In genomic region chr2:95990884-95991283, GRCh38 we compare ENCODE assay signal across 9 cellular contexts. TPM values are rescaled to one million over a fixed set of nuclear protein-coding genes. Genes with fewer than 3 reads are reported as not detected.
DNase-seq lines count a peak whose midpoint lies in the region; TF ChIP-seq lines count a peak whose summit lies in the region.
"Not testable (repeated sequence)": the region's sequence is repeated elsewhere in the genome, so short reads cannot be mapped to it uniquely, and the experiment has no call there.
"Had no signal": no experiment of that assay in that cellular context is flagged by ENCODE, and none has a peak within 500 bp of the region (broad histone marks: within the 10 kb centered on the region; RNA-seq: fewer than 3 reads in every experiment).

No MANE protein-coding gene starts in this region.

- not testable (repeated sequence) for H2AFZ ChIP-seq in OCI-LY7 (ENCODE audit: low read length); fibroblast of lung (ENCODE audit: low read length); smooth muscle cell (ENCODE audit: low read depth)

- H3K36me3 Mint-ChIP-seq in activated CD4-positive, alpha-beta memory T cell treated with anti-CD3 and anti-CD28 coated beads, Interleukin-2, amount 10 ng/mL, durations not matched to agents 7 days and 5 days (ENCODE audit: low read depth); brain: not testable (repeated sequence)

- not testable (repeated sequence) for H3K27me3 ChIP-seq in fibroblast of lung (ENCODE audit: control insufficient read depth, insufficient read depth, low read length); mucosa of stomach (ENCODE audit: control insufficient read depth, insufficient read depth, low read length)
- H3K27me3 ChIP-seq in smooth muscle cell (ENCODE audit: low read depth) = peaks cover 14% of the 10 kb centered on the region

- H3K4me3 Mint-ChIP-seq in activated CD4-positive, alpha-beta memory T cell treated with anti-CD3 and anti-CD28 coated beads, Interleukin-2, amount 10 ng/mL, durations not matched to agents 7 days and 5 days = peak overlapping the region; percentile 62
- peak overlapping the region; percentile 74 to 99 (median 75) for H3K4me3 Mint-ChIP-seq in brain

- H3K4me3 ChIP-seq in GM12875 (ENCODE audit: low read depth, low read length) = peak overlapping the region; percentile 27
- H3K4me3 ChIP-seq in OCI-LY7 (ENCODE audit: low read depth, low read length, poor library complexity, severe bottlenecking) = peak overlapping the region; percentile 73
- H3K4me3 ChIP-seq in fibroblast of lung (replicated peaks in 1 of 4; ENCODE audit: control extremely low read depth in 1 of 4, insufficient read depth in 1 of 4, low read depth in 3 of 4, low read length in 4 of 4) = peak overlapping the region in 3 of 4 experiments; percentile 14 to 41 (median 40)
- not testable (repeated sequence) for H3K4me3 ChIP-seq in mucosa of stomach (ENCODE audit: low read length)
- peak overlapping the region; percentile 41 for H3K4me3 ChIP-seq in smooth muscle cell

- peak overlapping the region; percentile 91 for H3K27ac ChIP-seq in 22Rv1
- H3K27ac ChIP-seq in OCI-LY7 (ENCODE audit: low read depth, low read length, poor library complexity, severe bottlenecking); fibroblast of lung (ENCODE audit: insufficient read depth, low read length); smooth muscle cell (ENCODE audit: low read depth): not testable (repeated sequence)

- not testable (repeated sequence) for H3K9me3 Mint-ChIP-seq in activated CD4-positive, alpha-beta memory T cell treated with anti-CD3 and anti-CD28 coated beads, Interleukin-2, amount 10 ng/mL, durations not matched to agents 7 days and 5 days; brain

- H4K20me1 ChIP-seq in OCI-LY7 (ENCODE audit: insufficient read depth, low read length); fibroblast of lung (ENCODE audit: control insufficient read depth, extremely low read depth, insufficient read depth, low read length); smooth muscle cell (ENCODE audit: low read depth): not testable (repeated sequence)

- not testable (repeated sequence) for H3K4me1 ChIP-seq in OCI-LY7 (ENCODE audit: insufficient read depth, low read length, poor library complexity, severe bottlenecking); fibroblast of lung (ENCODE audit: control insufficient read depth, extremely low read depth, insufficient read depth, low read length); mucosa of stomach (ENCODE audit: control insufficient read depth, insufficient read depth, low read length); smooth muscle cell (ENCODE audit: low read depth)

- H3K4me2 ChIP-seq in OCI-LY7 (ENCODE audit: low read length) (peak overlapping the region; percentile 53), smooth muscle cell (peak overlapping the region; percentile 64)
- H3K4me2 ChIP-seq in fibroblast of lung (ENCODE audit: extremely low read depth, insufficient read depth, low read length) = not testable (repeated sequence)

- not testable (repeated sequence) for BruUV-seq in OCI-LY7 (replicated peaks; lab: Mats Ljungman, UMichigan)

- not testable (repeated sequence) for H3K36me3 ChIP-seq in OCI-LY7 (ENCODE audit: insufficient read depth, low read length); fibroblast of lung (ENCODE audit: control insufficient read depth, insufficient read depth, low read length); mucosa of stomach (ENCODE audit: control insufficient read depth, insufficient read depth, low read length); smooth muscle cell (ENCODE audit: low read depth)

- not testable (repeated sequence) for H3K9ac ChIP-seq in fibroblast of lung (ENCODE audit: insufficient read depth, low read length); smooth muscle cell (ENCODE audit: low read depth)
- peak overlapping the region; percentile 28 for H3K9ac ChIP-seq in mucosa of stomach (ENCODE audit: low read length)

- H3K79me2 ChIP-seq in OCI-LY7 (ENCODE audit: insufficient read depth, low read depth, low read length) = peaks cover 13% of the 10 kb centered on the region
- not testable (repeated sequence) for H3K79me2 ChIP-seq in fibroblast of lung (ENCODE audit: control insufficient read depth, insufficient read depth, low read length); smooth muscle cell (ENCODE audit: low read depth)

- H3K27me3 Mint-ChIP-seq in activated CD4-positive, alpha-beta memory T cell treated with anti-CD3 and anti-CD28 coated beads, Interleukin-2, amount 10 ng/mL, durations not matched to agents 7 days and 5 days = peaks cover 19% of the 10 kb centered on the region
- peaks cover 16% of the 10 kb centered on the region for H3K27me3 Mint-ChIP-seq in brain

- H3K27ac Mint-ChIP-seq in activated CD4-positive, alpha-beta memory T cell treated with anti-CD3 and anti-CD28 coated beads, Interleukin-2, amount 10 ng/mL, durations not matched to agents 7 days and 5 days = not testable (repeated sequence)
- peak overlapping the region in 3 of 5 experiments; percentile 41 to 97 (median 75) for H3K27ac Mint-ChIP-seq in brain

- not testable (repeated sequence) for DNase-seq in OCI-LY7 (ENCODE audit: low spot score); fibroblast of lung (ENCODE audit: low read depth in 2 of 2); smooth muscle cell (lab: John Stamatoyannopoulos, UW; ENCODE audit: unreplicated experiment)
- peak; percentile 28 for DNase-seq in activated CD4-positive, alpha-beta memory T cell treated with anti-CD3 and anti-CD28 coated beads, Interleukin-2, amount 10 ng/mL, durations not matched to agents 7 days and 5 days

- 36% methylated on average over 1 of the region's 6 CpGs for WGBS in smooth muscle cell (ENCODE audit: low lambda C conversion rate)

- not testable (repeated sequence) for H3K9me3 ChIP-seq in OCI-LY7 (ENCODE audit: low read length); fibroblast of lung (ENCODE audit: control insufficient read depth, insufficient read depth, low read depth, low read length); mucosa of stomach (ENCODE audit: control insufficient read depth, low read length); smooth muscle cell (replicated peaks; ENCODE audit: low read depth)

- not testable (repeated sequence) for TF ChIP-seq CTCF in 22Rv1 (IDR thresholded peaks at IDR 0.05); GM12875 (IDR thresholded peaks at IDR 0.05; ENCODE audit: borderline replicate concordance, insufficient read depth, low read depth, low read length); OCI-LY7 (conservative IDR thresholded peaks at IDR 0.05; ENCODE audit: low read length); brain (conservative IDR thresholded peaks at IDR 0.05); fibroblast of lung (conservative IDR thresholded peaks at IDR 0.05 in 1 of 2, IDR thresholded peaks at IDR 0.05 in 1 of 2; ENCODE audit: low read depth in 1 of 2, low read length in 2 of 2); smooth muscle cell (IDR thresholded peaks at IDR 0.05; ENCODE audit: borderline replicate concordance, insufficient read depth, poor library complexity, severe bottlenecking)

- not testable (repeated sequence) for H3F3A ChIP-seq in smooth muscle cell (ENCODE audit: low read depth)

- POLR2A ChIA-PET in OCI-LY7 (lab: Charles Lee) = not testable (repeated sequence)
- POLR2A ChIA-PET in activated CD4-positive, alpha-beta memory T cell treated with anti-CD3 and anti-CD28 coated beads, Interleukin-2, amount 10 ng/mL, durations not matched to agents 7 days and 5 days (lab: Charles Lee) = interaction anchor here (1.1 to 1.3 kb wide), 2 partner anchors 19 to 218 kb away, joined by 4 to 6 read pairs; partner anchors contain the start of gene STARD7

- CTCF ChIA-PET in OCI-LY7 (lab: Charles Lee; ENCODE audit: unreplicated experiment) = not testable (repeated sequence)
- CTCF ChIA-PET in activated CD4-positive, alpha-beta memory T cell treated with anti-CD3 and anti-CD28 coated beads, Interleukin-2, amount 10 ng/mL, durations not matched to agents 7 days and 5 days (lab: Charles Lee) = interaction anchor here (3.2 kb wide), 1 partner anchor 127 kb away, joined by 31 read pairs; the partner anchor contains the start of gene ADRA2B

- intact Hi-C loops in OCI-LY7 (cut with micrococcal nuclease; ENCODE audit: unreplicated experiment) = not testable (repeated sequence)

- H3K9me2 ChIP-seq in OCI-LY7 (ENCODE audit: insufficient read depth, low read length) = not testable (repeated sequence)

- H3K4me1 Mint-ChIP-seq in activated CD4-positive, alpha-beta memory T cell treated with anti-CD3 and anti-CD28 coated beads, Interleukin-2, amount 10 ng/mL, durations not matched to agents 7 days and 5 days = peaks cover 12% of the 10 kb centered on the region
- H3K4me1 Mint-ChIP-seq in brain = peaks cover 20% of the 10 kb centered on the region

RNA-seq across cellular contexts. Expression of gene ANKRD36C, which starts 0.7 kb away (rescaled TPM):
- 99.2 and 112 TPM in 2 replicates for total RNA-seq in OCI-LY7 (2014; rRNA removed; shearing (Covaris generic))
- total RNA-seq in OCI-LY7 (2022) = 87.8 and 93.4 TPM in 2 replicates
- 10 to 100 TPM; 67.5 to 67.6 TPM for total RNA-seq in activated CD4-positive, alpha-beta memory T cell treated with anti-CD3 and anti-CD28 coated beads, Interleukin-2, amount 10 ng/mL, durations not matched to agents 7 days and 5 days
- 1.2 TPM for polyA plus RNA-seq in brain (ENCODE audit: insufficient read depth, low read depth, low replicate concordance)
- 31.1 and 32.9 TPM in 2 replicates for total RNA-seq in fibroblast of lung
- 1.9 and 3.9 TPM in 2 replicates for polyA plus RNA-seq in fibroblast of lung
- 1.3 and 2.7 TPM in 2 replicates for polyA plus RNA-seq in fibroblast of lung (2012)
- 0.94 and 2.4 TPM in 2 replicates for polyA minus RNA-seq in fibroblast of lung (ENCODE audit: low replicate concordance)
- 43.1 and 51.6 TPM in 2 replicates for total RNA-seq in smooth muscle cell
- 17.8 and 25.1 TPM in 2 replicates for polyA plus RNA-seq in smooth muscle cell

RNA-seq across cellular contexts. Expression of gene GPAT2, which starts 43.8 kb away (rescaled TPM):
- not detected in 2 replicates for total RNA-seq in OCI-LY7 (2014; rRNA removed; shearing (Covaris generic))
- total RNA-seq in OCI-LY7 (2022) (not detected in 2 replicates), fibroblast of lung (2.8 and 3.9 TPM in 2 replicates), smooth muscle cell (not detected in 2 replicates)
- 1 to 10 TPM; 6.9 to 7.1 TPM for total RNA-seq in activated CD4-positive, alpha-beta memory T cell treated with anti-CD3 and anti-CD28 coated beads, Interleukin-2, amount 10 ng/mL, durations not matched to agents 7 days and 5 days
- polyA plus RNA-seq in brain (ENCODE audit: insufficient read depth, low read depth, low replicate concordance) (1.5 TPM), fibroblast of lung (1.1 and 3.5 TPM in 2 replicates), smooth muscle cell (0.29 and 0.32 TPM in 2 replicates)
- 1.9 and 7.2 TPM in 2 replicates for polyA plus RNA-seq in fibroblast of lung (2012)
- 1.8 and 4.8 TPM in 2 replicates for polyA minus RNA-seq in fibroblast of lung (ENCODE audit: low replicate concordance)
- total RNA-seq: H4 had no signal
